In the genomic region with DNA sequence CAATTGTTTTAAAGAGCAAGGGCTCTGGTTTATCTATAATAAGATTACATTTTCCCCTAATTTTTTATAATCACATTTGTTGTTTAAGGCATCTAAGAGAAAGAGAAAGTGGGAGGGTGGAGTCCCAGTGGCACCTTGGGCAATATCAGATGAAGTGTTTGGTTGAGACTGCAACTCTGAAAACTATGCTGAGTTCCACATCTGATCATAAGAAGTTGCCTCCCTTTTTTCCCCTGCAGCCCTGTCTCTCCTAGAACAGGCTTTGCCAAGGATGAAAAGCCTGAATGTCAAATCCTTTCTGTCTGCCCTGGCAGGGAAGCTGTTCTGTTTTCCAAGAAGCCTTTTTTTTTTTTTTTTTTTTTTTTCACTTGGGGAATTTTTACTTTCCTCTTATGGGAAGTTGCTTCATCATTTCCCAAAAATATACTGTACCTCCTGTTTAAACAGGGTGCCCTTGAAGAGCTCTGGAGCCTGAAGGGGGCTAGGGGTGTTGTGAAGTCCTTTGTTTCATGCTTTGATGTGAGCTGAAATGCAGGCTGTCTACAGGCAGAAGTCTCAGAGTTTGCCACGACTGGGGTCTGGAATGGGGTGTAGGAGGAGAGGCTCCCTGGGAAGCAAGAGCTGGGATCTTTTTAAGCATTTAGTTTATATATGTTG, we compare ENCODE assay signal across 8 cellular contexts.
DNase-seq lines count a peak whose midpoint lies in the region; ATAC-seq and TF ChIP-seq lines count a peak whose summit lies in the region.

No MANE protein-coding gene starts in this region.

- no peak for TF ChIP-seq CTCF in nephron (IDR thresholded peaks at IDR 0.05; ENCODE audit: unreplicated experiment in 3 of 3)

- no peak for ATAC-seq in HG02571 (IDR thresholded peaks at IDR 0.05; ENCODE audit: unreplicated experiment)

- no peak for DNase-seq in CD8-positive, alpha-beta memory T cell
- DNase-seq in NCI-H82 (lab: John Stamatoyannopoulos, UW) (peak; percentile 51), SW480 (ENCODE audit: low spot score) (no peak), HuH-7 (ENCODE audit: low spot score) (no peak), DMS114 treated with DMSO at 0.1 percent for 48 hours (lab: John Stamatoyannopoulos, UW; ENCODE audit: unreplicated experiment) (no peak)
- DNase-seq in central memory CD4-positive, alpha-beta T cell: peak; percentile 16

- no peak overlapping the region for H3K27ac ChIP-seq in CD8-positive, alpha-beta memory T cell (ENCODE audit: low read depth, low read length)

- POLR2A ChIA-PET in CD8-positive, alpha-beta memory T cell (lab: Charles Lee): interaction anchor here (0.7 to 1.3 kb wide), 4 partner anchors 9 to 85 kb away, joined by 3 to 13 read pairs (median 5); no protein-coding TSS in a partner anchor

- H3K9me3 ChIP-seq in CD8-positive, alpha-beta memory T cell (ENCODE audit: low read length): no peaks in the 10 kb centered on the region

- peaks cover 64 to 80% (median 75%) of the 10 kb centered on the region in 3 donors for H3K4me1 Mint-ChIP-seq in CD8-positive, alpha-beta memory T cell
- H3K4me1 Mint-ChIP-seq in nephron: peaks cover 70% of the 10 kb centered on the region

- CTCF ChIA-PET in CD8-positive, alpha-beta memory T cell (lab: Charles Lee): interaction anchor here (1.3 kb wide), 1 partner anchor 44 kb away, joined by 3 read pairs; no protein-coding TSS in a partner anchor

- H3K36me3 Mint-ChIP-seq in CD8-positive, alpha-beta memory T cell: peaks cover 0 to 5% (median 3%) of the 10 kb centered on the region in 3 donors
- H3K36me3 Mint-ChIP-seq in nephron (ENCODE audit: low read depth): no peaks in the 10 kb centered on the region

- no peaks in the 10 kb centered on the region for H3K36me3 ChIP-seq in CD8-positive, alpha-beta memory T cell (ENCODE audit: insufficient read depth, low read length)

- peak overlapping the region; percentile 17 to 85 (median 61) for H3K27ac Mint-ChIP-seq in CD8-positive, alpha-beta memory T cell
- H3K27ac Mint-ChIP-seq in nephron: peak overlapping the region in 2 of 3 experiments; percentile 18 to 42

- peak overlapping the region in 6 of 7 donors; percentile 0 to 54 (median 30) for H3K4me3 Mint-ChIP-seq in CD8-positive, alpha-beta memory T cell
- no peak overlapping the region for H3K4me3 Mint-ChIP-seq in nephron

- no peaks in the 10 kb centered on the region for H3K27me3 ChIP-seq in CD8-positive, alpha-beta memory T cell (ENCODE audit: insufficient read depth, low read length, poor library complexity, severe bottlenecking)

- no peaks in the 10 kb centered on the region for H3K27me3 Mint-ChIP-seq in CD8-positive, alpha-beta memory T cell
- peaks cover 3% of the 10 kb centered on the region for H3K27me3 Mint-ChIP-seq in nephron (ENCODE audit: low read depth)

- no peak overlapping the region for H3K4me3 ChIP-seq in CD8-positive, alpha-beta memory T cell (ENCODE audit: low read length)

- no peaks in the 10 kb centered on the region for H3K9me3 Mint-ChIP-seq in CD8-positive, alpha-beta memory T cell
- no peaks in the 10 kb centered on the region for H3K9me3 Mint-ChIP-seq in nephron

- peaks cover 59% of the 10 kb centered on the region for H3K4me1 ChIP-seq in CD8-positive, alpha-beta memory T cell (ENCODE audit: insufficient read depth, low read length)

Comparison
In these comparisons a context has a peak if more than half of its experiments do, and no peak if none do; other contexts are left out.
1. DNase-seq: peak in NCI-H82 (single experiment) and central memory CD4-positive, alpha-beta T cell (single experiment); none in CD8-positive, alpha-beta memory T cell (0 of 5), SW480 (single experiment), HuH-7 (single experiment) and DMS114 treated with DMSO at 0.1 percent for 48 hours (single experiment).
2. H3K4me3 Mint-ChIP-seq: peak in CD8-positive, alpha-beta memory T cell (6 of 7); none in nephron (0 of 3).